8 cellular contexts compared by ENCODE assay signal in the genomic region with DNA sequence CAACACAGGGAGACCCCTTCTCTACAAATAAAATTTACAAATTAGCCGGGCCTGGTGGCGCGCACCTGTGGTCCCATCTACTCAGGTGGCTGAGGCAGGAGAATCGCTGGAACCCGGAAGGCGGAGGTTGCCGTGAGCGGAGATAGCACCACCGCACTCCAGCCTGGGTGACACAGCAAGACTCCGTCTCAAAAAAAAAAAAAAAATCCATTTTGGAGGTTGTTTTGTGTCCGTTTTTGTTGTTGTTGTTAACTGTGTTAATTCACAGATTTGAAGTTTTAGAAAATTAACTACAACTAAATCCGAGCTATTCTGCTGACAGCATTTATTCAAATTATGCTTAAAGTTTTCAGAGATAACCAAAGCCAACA. TPM values are rescaled to one million over a fixed set of nuclear protein-coding genes. Genes with fewer than 3 reads are reported as not detected.
DNase-seq lines count a peak whose midpoint lies in the region; ATAC-seq and TF ChIP-seq lines count a peak whose summit lies in the region.

No MANE protein-coding gene starts in this region.

- no peak for ATAC-seq in GM21786 (IDR thresholded peaks at IDR 0.05; ENCODE audit: unreplicated experiment)

- no peaks in the 10 kb centered on the region for H3K9me2 ChIP-seq in DOHH2 (replicated peaks; ENCODE audit: control insufficient read depth, low read length)

- intact Hi-C loops in activated T-helper 1 cell treated with anti-CD3 and anti-CD28 coated beads, Interleukin-12 subunit alpha, Interleukin-12 subunit beta, Interleukin-2, Interleukin-4 antibody, amounts not matched to agents 30 ng/mL and 10 ng/mL and 1 ng/mL, durations not matched to agents 14 hours and 24 hours and 36 hours (cut with micrococcal nuclease): loop anchor here (1.0 to 10.0 kb wide), 10 partner anchors 78 to 1372 kb away; a partner anchor contains a TSS
- intact Hi-C loops in left ventricle myocardium inferior (cut with micrococcal nuclease): no loop called here

- no peaks in the 10 kb centered on the region for H3K9me3 Mint-ChIP-seq in activated T-helper 1 cell treated with anti-CD3 and anti-CD28 coated beads, Interleukin-12 subunit alpha, Interleukin-12 subunit beta, Interleukin-2, Interleukin-4 antibody, amounts not matched to agents 30 ng/mL and 10 ng/mL and 1 ng/mL, durations not matched to agents 14 hours and 24 hours and 36 hours

- TF ChIP-seq CTCF in DOHH2 (IDR thresholded peaks at IDR 0.05; ENCODE audit: low read depth, low read length, poor library complexity, severe bottlenecking) (no peak), KMS-11 (conservative IDR thresholded peaks at IDR 0.05; ENCODE audit: low read depth, low read length) (no peak), left ventricle myocardium inferior (IDR thresholded peaks at IDR 0.05; ENCODE audit: borderline replicate concordance) (no peak)

- peaks cover 19% of the 10 kb centered on the region for H3K4me1 ChIP-seq in DOHH2 (ENCODE audit: control insufficient read depth, low read length)
- peaks cover 5% of the 10 kb centered on the region for H3K4me1 ChIP-seq in KMS-11 (ENCODE audit: low read depth, poor library complexity, severe bottlenecking)
- H3K4me1 ChIP-seq in left ventricle myocardium inferior: peaks cover 37% of the 10 kb centered on the region
- H3K4me1 ChIP-seq in skeletal muscle tissue (ENCODE audit: control insufficient read depth in 3 of 3, insufficient read depth in 3 of 3, low read length in 3 of 3): peaks cover 7 to 9% (median 8%) of the 10 kb centered on the region in 3 donors

- H3K79me2 ChIP-seq in DOHH2 (ENCODE audit: control insufficient read depth, low read length): peaks cover 44% of the 10 kb centered on the region
- H3K79me2 ChIP-seq in KMS-11 (ENCODE audit: insufficient read depth, low read depth): peaks cover 12% of the 10 kb centered on the region

- peak overlapping the region; percentile 71 for H2AFZ ChIP-seq in KMS-11 (ENCODE audit: low read depth)

- peak overlapping the region; percentile 86 for H3K4me2 ChIP-seq in DOHH2 (ENCODE audit: low read length)
- H3K4me2 ChIP-seq in KMS-11: peak overlapping the region; percentile 47

- H3K27me3 ChIP-seq in DOHH2 (ENCODE audit: control insufficient read depth, low read length) (no peaks in the 10 kb centered on the region), KMS-11 (ENCODE audit: insufficient read depth, low read depth) (no peaks in the 10 kb centered on the region), left ventricle myocardium inferior (ENCODE audit: low read depth) (no peaks in the 10 kb centered on the region), skeletal muscle tissue (ENCODE audit: control insufficient read depth in 3 of 3, insufficient read depth in 3 of 3, low read length in 3 of 3) (no peaks in the 10 kb centered on the region)

- peaks cover 8% of the 10 kb centered on the region; the same call in 1 of the 2 replicates for H3F3A ChIP-seq in DOHH2 (ENCODE audit: control insufficient read depth, insufficient read depth)

- peak overlapping the region; percentile 74 for H3K4me3 ChIP-seq in DOHH2 (ENCODE audit: low read length)
- peak overlapping the region; percentile 5 for H3K4me3 ChIP-seq in KMS-11 (IDR thresholded peaks at IDR 0.05; ENCODE audit: insufficient read depth, low read depth, low read length)
- H3K4me3 ChIP-seq in left ventricle myocardium inferior: peak overlapping the region; percentile 88
- peak overlapping the region; percentile 87 to 91 (median 91) for H3K4me3 ChIP-seq in skeletal muscle tissue (ENCODE audit: low read length in 3 of 3)

- H3K4me1 Mint-ChIP-seq in activated T-helper 1 cell treated with anti-CD3 and anti-CD28 coated beads, Interleukin-12 subunit alpha, Interleukin-12 subunit beta, Interleukin-2, Interleukin-4 antibody, amounts not matched to agents 30 ng/mL and 10 ng/mL and 1 ng/mL, durations not matched to agents 14 hours and 24 hours and 36 hours (ENCODE audit: low read depth): peaks cover 30% of the 10 kb centered on the region

- H3K27me3 Mint-ChIP-seq in activated T-helper 1 cell treated with anti-CD3 and anti-CD28 coated beads, Interleukin-12 subunit alpha, Interleukin-12 subunit beta, Interleukin-2, Interleukin-4 antibody, amounts not matched to agents 30 ng/mL and 10 ng/mL and 1 ng/mL, durations not matched to agents 14 hours and 24 hours and 36 hours (ENCODE audit: insufficient read depth): peaks cover 4% of the 10 kb centered on the region

- H3K9me3 ChIP-seq in DOHH2 (ENCODE audit: control insufficient read depth, insufficient read depth, low read length) (no peaks in the 10 kb centered on the region), left ventricle myocardium inferior (replicated peaks) (no peaks in the 10 kb centered on the region), skeletal muscle tissue (ENCODE audit: control insufficient read depth in 3 of 3, low read length in 3 of 3) (no peaks in the 10 kb centered on the region)

- H4K20me1 ChIP-seq in DOHH2 (ENCODE audit: control insufficient read depth, insufficient read depth, low read depth, low read length) (no peaks in the 10 kb centered on the region), KMS-11 (ENCODE audit: insufficient read depth) (no peaks in the 10 kb centered on the region)

- H3K27ac ChIP-seq in DOHH2 (ENCODE audit: low read depth, low read length) (peak overlapping the region; percentile 82), KMS-11 (peak overlapping the region; percentile 97), left ventricle myocardium inferior (replicated peaks) (peak overlapping the region; percentile 99), skeletal muscle tissue (ENCODE audit: low read depth, low read length) (peak overlapping the region; percentile 95)

- peak overlapping the region; percentile 89 for H3K4me3 Mint-ChIP-seq in activated T-helper 1 cell treated with anti-CD3 and anti-CD28 coated beads, Interleukin-12 subunit alpha, Interleukin-12 subunit beta, Interleukin-2, Interleukin-4 antibody, amounts not matched to agents 30 ng/mL and 10 ng/mL and 1 ng/mL, durations not matched to agents 14 hours and 24 hours and 36 hours

- H3K36me3 ChIP-seq in DOHH2 (ENCODE audit: control insufficient read depth, low read length): no peaks in the 10 kb centered on the region
- H3K36me3 ChIP-seq in KMS-11 (ENCODE audit: insufficient read depth): no peaks in the 10 kb centered on the region
- H3K36me3 ChIP-seq in left ventricle myocardium inferior: peaks cover 8% of the 10 kb centered on the region
- peaks cover 0 to 4% (median 3%) of the 10 kb centered on the region in 3 donors for H3K36me3 ChIP-seq in skeletal muscle tissue (ENCODE audit: control insufficient read depth in 3 of 3, insufficient read depth in 3 of 3, low read length in 3 of 3)

- H3K36me3 Mint-ChIP-seq in activated T-helper 1 cell treated with anti-CD3 and anti-CD28 coated beads, Interleukin-12 subunit alpha, Interleukin-12 subunit beta, Interleukin-2, Interleukin-4 antibody, amounts not matched to agents 30 ng/mL and 10 ng/mL and 1 ng/mL, durations not matched to agents 14 hours and 24 hours and 36 hours (ENCODE audit: low read depth): peaks cover 16% of the 10 kb centered on the region

- H3K27ac Mint-ChIP-seq in activated T-helper 1 cell treated with anti-CD3 and anti-CD28 coated beads, Interleukin-12 subunit alpha, Interleukin-12 subunit beta, Interleukin-2, Interleukin-4 antibody, amounts not matched to agents 30 ng/mL and 10 ng/mL and 1 ng/mL, durations not matched to agents 14 hours and 24 hours and 36 hours: peak overlapping the region; percentile 79

- H3K9ac ChIP-seq in KMS-11 (peak overlapping the region; percentile 94), skeletal muscle tissue (ENCODE audit: low read depth in 1 of 3, low read length in 3 of 3) (peak overlapping the region; percentile 82 to 93 (median 92))

- peak; percentile 17 for DNase-seq in activated T-helper 1 cell treated with anti-CD3 and anti-CD28 coated beads, Interleukin-12 subunit alpha, Interleukin-12 subunit beta, Interleukin-2, Interleukin-4 antibody, amounts not matched to agents 30 ng/mL and 10 ng/mL and 1 ng/mL, durations not matched to agents 14 hours and 24 hours and 36 hours (ENCODE audit: low spot score)
- DNase-seq in left ventricle myocardium inferior (no peak), OCI-M2 (lab: John Stamatoyannopoulos, UW; ENCODE audit: unreplicated experiment) (no peak), cerebellar cortex (ENCODE audit: low spot score) (no peak)

RNA-seq across cellular contexts. Expression of a gene that starts 0.6 kb away (rescaled TPM):
- 23.1 and 23.4 TPM in 2 replicates for total RNA-seq in activated T-helper 1 cell treated with anti-CD3 and anti-CD28 coated beads, Interleukin-12 subunit alpha, Interleukin-12 subunit beta, Interleukin-2, Interleukin-4 antibody, amounts not matched to agents 30 ng/mL and 10 ng/mL and 1 ng/mL, durations not matched to agents 14 hours and 24 hours and 36 hours
- total RNA-seq in left ventricle myocardium inferior: 28.8 TPM
- total RNA-seq in skeletal muscle tissue: 23.5 TPM

Comparison
In these comparisons a context has a peak if more than half of its experiments do, and no peak if none do; other contexts are left out.
1. H3K4me3 ChIP-seq: peak in every context shown above with its lines; median percentile 91 in skeletal muscle tissue; 88 in left ventricle myocardium inferior; 74 in DOHH2; 5 in KMS-11.